8 cellular contexts compared by ENCODE assay signal in the genomic region with DNA sequence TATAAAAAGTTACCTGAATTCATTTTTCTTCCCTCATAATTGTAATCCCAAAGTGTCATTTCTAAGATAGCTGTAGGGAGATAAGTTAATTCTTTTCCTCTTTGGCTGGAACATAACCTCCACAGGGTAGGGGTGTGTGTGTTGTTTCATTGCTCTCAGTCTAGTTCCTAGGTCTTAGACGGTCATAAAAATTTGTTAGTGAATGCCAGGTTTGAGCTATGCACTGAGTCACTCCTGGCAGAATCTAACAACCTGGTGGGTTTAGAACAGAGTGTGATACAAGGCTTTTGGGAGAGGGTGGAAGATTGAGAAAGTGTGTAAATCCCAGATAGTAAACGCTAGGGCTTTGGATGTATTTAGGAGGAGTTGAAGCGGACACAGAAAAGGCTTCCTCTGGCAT. TPM values are rescaled to one million over a fixed set of nuclear protein-coding genes. Genes with fewer than 3 reads are reported as not detected.
DNase-seq lines count a peak whose midpoint lies in the region; ATAC-seq, FAIRE-seq and TF ChIP-seq lines count a peak whose summit lies in the region.

No MANE protein-coding gene starts in this region.

- H3K4me1 Mint-ChIP-seq in activated CD8-positive, alpha-beta memory T cell treated with anti-CD3 and anti-CD28 coated beads, Interleukin-2, amount 10 ng/mL, durations not matched to agents 7 days and 5 days, result peaks cover 26% of the 10 kb centered on the region

- no peaks in the 10 kb centered on the region for H3K27me3 Mint-ChIP-seq in activated CD8-positive, alpha-beta memory T cell treated with anti-CD3 and anti-CD28 coated beads, Interleukin-2, amount 10 ng/mL, durations not matched to agents 7 days and 5 days

- no peaks in the 10 kb centered on the region for H3K27me3 ChIP-seq in testis

- TF ChIP-seq POLR2A in testis (IDR thresholded peaks at IDR 0.05) (no peak), GM18505 (IDR thresholded peaks at IDR 0.05; ENCODE audit: borderline replicate concordance, extremely low read depth, insufficient read depth, insufficient read length) (no peak)

- H3K27ac ChIP-seq in kidney (ENCODE audit: low read depth in 2 of 2, low read length in 2 of 2) (peak overlapping the region in 1 of 2 donors; percentile 69), testis (peak overlapping the region; percentile 72 to 73)

- peak overlapping the region; percentile 87 for H3K4me3 Mint-ChIP-seq in activated CD8-positive, alpha-beta memory T cell treated with anti-CD3 and anti-CD28 coated beads, Interleukin-2, amount 10 ng/mL, durations not matched to agents 7 days and 5 days

- H3K9ac ChIP-seq in kidney (ENCODE audit: low read length in 2 of 2), result peak overlapping the region in 1 of 2 donors; percentile 78

- H3K4me1 ChIP-seq in kidney (ENCODE audit: control insufficient read depth in 1 of 2, insufficient read depth in 1 of 2, low read depth in 1 of 2, low read length in 2 of 2) (no peaks in the 10 kb centered on the region), testis (peaks cover 5% of the 10 kb centered on the region)

- H3K4me3 ChIP-seq in kidney (ENCODE audit: low read length in 2 of 2) (peak overlapping the region; percentile 57 to 80), testis (peak overlapping the region; percentile 70 to 92)

- peak overlapping the region; percentile 78 for H3K27ac Mint-ChIP-seq in activated CD8-positive, alpha-beta memory T cell treated with anti-CD3 and anti-CD28 coated beads, Interleukin-2, amount 10 ng/mL, durations not matched to agents 7 days and 5 days
- H3K27ac Mint-ChIP-seq in activated naive CD4-positive, alpha-beta T cell treated with anti-CD3 and anti-CD28 coated beads, Interleukin-2, amount 50 U/mL, for 72 hours, result peak overlapping the region; percentile 87 to 91

- ATAC-seq in activated CD8-positive, alpha-beta memory T cell treated with anti-CD3 and anti-CD28 coated beads, Interleukin-2, amount 10 ng/mL, durations not matched to agents 7 days and 5 days, result no peak
- no peak for ATAC-seq in activated naive CD4-positive, alpha-beta T cell treated with anti-CD3 and anti-CD28 coated beads, Interleukin-2, amount 50 U/mL, for 72 hours
- no peak for ATAC-seq in GM21737 (IDR thresholded peaks at IDR 0.05; ENCODE audit: unreplicated experiment)
- no peak for ATAC-seq in GM18505 (IDR thresholded peaks at IDR 0.05; ENCODE audit: unreplicated experiment)

- CTCF ChIA-PET in activated CD8-positive, alpha-beta memory T cell treated with anti-CD3 and anti-CD28 coated beads, Interleukin-2, amount 10 ng/mL, durations not matched to agents 7 days and 5 days (lab: Charles Lee), result interaction anchor here (0.8 to 1.6 kb wide), 11 partner anchors 13 to 194 kb away, joined by 3 to 7 read pairs (median 5); partner anchors contain the start of gene FBRS

- DNase-seq in activated CD8-positive, alpha-beta memory T cell treated with anti-CD3 and anti-CD28 coated beads, Interleukin-2, amount 10 ng/mL, durations not matched to agents 7 days and 5 days, result no peak
- DNase-seq in activated CD8-positive, alpha-beta memory T cell treated with anti-CD3 and anti-CD28 coated beads, Interleukin-2, amount 50 U/mL, for 48 hours, result no peak
- no peak for DNase-seq in activated naive CD4-positive, alpha-beta T cell treated with anti-CD3 and anti-CD28 coated beads, Interleukin-2, amount 50 U/mL, for 72 hours (ENCODE audit: low spot score in 2 of 2)
- no peak for DNase-seq in kidney
- DNase-seq in testis, result no peak
- no peak for DNase-seq in OCI-M2 (lab: John Stamatoyannopoulos, UW; ENCODE audit: unreplicated experiment)

- no peaks in the 10 kb centered on the region for H3K9me3 Mint-ChIP-seq in activated CD8-positive, alpha-beta memory T cell treated with anti-CD3 and anti-CD28 coated beads, Interleukin-2, amount 10 ng/mL, durations not matched to agents 7 days and 5 days (ENCODE audit: low read depth)
- no peaks in the 10 kb centered on the region for H3K9me3 Mint-ChIP-seq in activated naive CD4-positive, alpha-beta T cell treated with anti-CD3 and anti-CD28 coated beads, Interleukin-2, amount 50 U/mL, for 72 hours

- H3K9me3 ChIP-seq in kidney (ENCODE audit: control insufficient read depth in 1 of 2, low read length in 2 of 2) (no peaks in the 10 kb centered on the region), testis (no peaks in the 10 kb centered on the region)

- TF ChIP-seq CTCF in kidney (IDR thresholded peaks at IDR 0.05; ENCODE audit: borderline replicate concordance, extremely low read depth, insufficient read depth) (no peak), testis (IDR thresholded peaks at IDR 0.05) (no peak)

- intact Hi-C loops in kidney (cut with DNase I) (no loop called here), testis (cut with DNase I; ENCODE audit: low total_unique reads) (no loop called here)

- FAIRE-seq in kidney (lab: Jason Lieb, UNC), result no peak

- peaks cover 22% of the 10 kb centered on the region for H3K36me3 Mint-ChIP-seq in activated CD8-positive, alpha-beta memory T cell treated with anti-CD3 and anti-CD28 coated beads, Interleukin-2, amount 10 ng/mL, durations not matched to agents 7 days and 5 days
- peaks cover 15 to 19% of the 10 kb centered on the region in 2 donors for H3K36me3 Mint-ChIP-seq in activated naive CD4-positive, alpha-beta T cell treated with anti-CD3 and anti-CD28 coated beads, Interleukin-2, amount 50 U/mL, for 72 hours

- H3K36me3 ChIP-seq in kidney (ENCODE audit: control insufficient read depth in 1 of 2, insufficient read depth in 2 of 2, low read length in 2 of 2) (peaks cover 4 to 8% of the 10 kb centered on the region in 2 donors), testis (ENCODE audit: low read depth, missing control alignments) (no peaks in the 10 kb centered on the region)

- WGBS in testis, 2 donors, result 10 to 31% methylated on average over 3 of the region's 3 CpGs

RNA-seq across cellular contexts. Expression of gene PHKG2, which starts 0.9 kb away (rescaled TPM):
- total RNA-seq in activated CD8-positive, alpha-beta memory T cell treated with anti-CD3 and anti-CD28 coated beads, Interleukin-2, amount 10 ng/mL, durations not matched to agents 7 days and 5 days, result 10 to 100 TPM; 45.8 to 46.5 TPM
- 10 to 100 TPM; 32.9 to 61.9 TPM for total RNA-seq in activated naive CD4-positive, alpha-beta T cell treated with anti-CD3 and anti-CD28 coated beads, Interleukin-2, amount 50 U/mL, for 72 hours
- total RNA-seq in kidney (27.8 TPM), testis (100 to 1,000 TPM in 1 of 2 donors, 10 to 100 TPM in 1; 78.4 to 129 TPM)
- polyA plus RNA-seq in kidney (ENCODE audit: insufficient read depth, low read depth, low replicate concordance) (34.9 TPM), testis (ENCODE audit: insufficient read depth, low read depth, low replicate concordance) (312 TPM)

RNA-seq across cellular contexts. Expression of gene CFAP119, which starts 14.5 kb away (rescaled TPM):
- total RNA-seq in activated CD8-positive, alpha-beta memory T cell treated with anti-CD3 and anti-CD28 coated beads, Interleukin-2, amount 10 ng/mL, durations not matched to agents 7 days and 5 days, result 1 to 10 TPM; 4.1 to 4.6 TPM
- 1 to 10 TPM; 2.6 to 3.6 TPM for total RNA-seq in activated naive CD4-positive, alpha-beta T cell treated with anti-CD3 and anti-CD28 coated beads, Interleukin-2, amount 50 U/mL, for 72 hours
- total RNA-seq in kidney (12.2 TPM), testis (10 to 100 TPM; 31.5 to 54.2 TPM)
- polyA plus RNA-seq in kidney (ENCODE audit: insufficient read depth, low read depth, low replicate concordance) (13.5 TPM), testis (ENCODE audit: insufficient read depth, low read depth, low replicate concordance) (43.3 TPM)

RNA-seq across cellular contexts. Expression of gene RNF40, which starts 14.8 kb away (rescaled TPM):
- total RNA-seq in activated CD8-positive, alpha-beta memory T cell treated with anti-CD3 and anti-CD28 coated beads, Interleukin-2, amount 10 ng/mL, durations not matched to agents 7 days and 5 days, result 100 to 1,000 TPM; 103 to 106 TPM
- total RNA-seq in activated naive CD4-positive, alpha-beta T cell treated with anti-CD3 and anti-CD28 coated beads, Interleukin-2, amount 50 U/mL, for 72 hours, result 10 to 100 TPM; 68.9 to 74.4 TPM
- total RNA-seq in kidney (109 TPM), testis (100 to 1,000 TPM; 143 to 162 TPM)
- polyA plus RNA-seq in kidney (ENCODE audit: insufficient read depth, low read depth, low replicate concordance) (74.3 TPM), testis (ENCODE audit: insufficient read depth, low read depth, low replicate concordance) (219 TPM)

RNA-seq across cellular contexts. Expression of gene ZNF629, which starts 39.7 kb away (rescaled TPM):
- 1 to 10 TPM; 1.6 to 2.5 TPM for total RNA-seq in activated CD8-positive, alpha-beta memory T cell treated with anti-CD3 and anti-CD28 coated beads, Interleukin-2, amount 10 ng/mL, durations not matched to agents 7 days and 5 days
- total RNA-seq in activated naive CD4-positive, alpha-beta T cell treated with anti-CD3 and anti-CD28 coated beads, Interleukin-2, amount 50 U/mL, for 72 hours, result 1 to 10 TPM in 1 of 2 donors, under 1 TPM in 1; 0.16 to 3.6 TPM
- total RNA-seq in kidney, result 19.8 TPM
- polyA plus RNA-seq in kidney (ENCODE audit: insufficient read depth, low read depth, low replicate concordance), result 8.1 TPM
- 10 to 100 TPM; 19.4 to 21.9 TPM for total RNA-seq in testis
- 11.2 TPM for polyA plus RNA-seq in testis (ENCODE audit: insufficient read depth, low read depth, low replicate concordance)

RNA-seq across cellular contexts. Expression of gene SRCAP, which starts 48.4 kb away (rescaled TPM):
- 10 to 100 TPM; 86.3 to 93.3 TPM for total RNA-seq in activated CD8-positive, alpha-beta memory T cell treated with anti-CD3 and anti-CD28 coated beads, Interleukin-2, amount 10 ng/mL, durations not matched to agents 7 days and 5 days
- total RNA-seq in activated naive CD4-positive, alpha-beta T cell treated with anti-CD3 and anti-CD28 coated beads, Interleukin-2, amount 50 U/mL, for 72 hours, result 10 to 100 TPM; 61.6 to 76.8 TPM
- total RNA-seq in kidney (71.9 TPM), testis (10 to 100 TPM; 74.3 to 80.8 TPM)
- polyA plus RNA-seq in kidney (ENCODE audit: insufficient read depth, low read depth, low replicate concordance) (1.6 TPM), testis (ENCODE audit: insufficient read depth, low read depth, low replicate concordance) (44.3 TPM)
